ENCODE assay signal across 14 cellular contexts in genomic region chr1:44300882-44301281, GRCh38.
"Had no signal": no experiment of that assay in that cellular context is flagged by ENCODE, and none has a peak within 500 bp of the region (broad histone marks: within the 10 kb centered on the region; RNA-seq: fewer than 3 reads in every experiment).

No MANE protein-coding gene starts in this region.

- H3K27ac ChIP-seq: colonic mucosa, esophagus squamous epithelium, thyroid gland had no signal

- H3K36me3 ChIP-seq: colonic mucosa had no signal

- H3K4me3 ChIP-seq: colonic mucosa, esophagus squamous epithelium, lung, thyroid gland had no signal

- DNase-seq: activated CD8-positive, alpha-beta memory T cell treated with anti-CD3 and anti-CD28 coated beads, Interleukin-2, amount 50 U/mL, for 4 hours; activated CD8-positive, alpha-beta T cell treated with anti-CD3 and anti-CD28 coated beads for 36 hours; activated naive CD4-positive, alpha-beta T cell treated with anti-CD3 and anti-CD28 coated beads for 36 hours; colonic mucosa; esophagus squamous epithelium; foreskin fibroblast; head of caudate nucleus; left cardiac atrium; midbrain; naive B cell; right cardiac atrium; small intestine; thyroid gland had no signal

- H3K9me3 ChIP-seq: colonic mucosa, esophagus squamous epithelium, thyroid gland had no signal

- H3K27me3 ChIP-seq: colonic mucosa, esophagus squamous epithelium, thyroid gland had no signal

- H3K4me1 ChIP-seq: colonic mucosa, esophagus squamous epithelium, thyroid gland had no signal

- ATAC-seq: activated CD8-positive, alpha-beta T cell treated with anti-CD3 and anti-CD28 coated beads for 36 hours; left cardiac atrium; right cardiac atrium had no signal
